In the genomic region with DNA sequence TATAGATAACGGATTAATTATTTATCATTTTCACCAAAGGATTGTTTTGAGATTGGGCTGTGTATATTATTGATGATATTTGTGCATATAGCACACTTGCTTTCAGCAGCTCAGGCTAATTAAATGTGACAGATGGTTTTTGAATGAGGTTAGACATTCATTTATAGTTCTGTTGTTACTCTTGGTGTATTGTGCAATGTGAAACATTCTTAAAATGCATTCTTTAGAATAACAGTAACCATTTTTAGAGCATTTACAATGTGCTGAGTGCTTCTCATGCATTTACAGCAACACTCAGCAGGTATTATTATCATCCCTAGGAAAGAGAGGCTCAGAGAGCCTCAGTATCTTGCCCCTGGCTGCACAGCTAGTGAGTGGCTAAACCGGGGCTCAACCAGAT, we compare ENCODE assay signal across 20 cellular contexts. TPM values are rescaled to one million over a fixed set of nuclear protein-coding genes. Genes with fewer than 3 reads are reported as not detected.
DNase-seq lines count a peak whose midpoint lies in the region; ATAC-seq and TF ChIP-seq lines count a peak whose summit lies in the region.
"Had no signal": no experiment of that assay in that cellular context is flagged by ENCODE, and none has a peak within 500 bp of the region (broad histone marks: within the 10 kb centered on the region; RNA-seq: fewer than 3 reads in every experiment).

No MANE protein-coding gene starts in this region.

- peaks cover 36 to 56% (median 47%) of the 10 kb centered on the region in 4 donors for H3K4me1 Mint-ChIP-seq in CD4-positive, alpha-beta memory T cell
- H3K4me1 Mint-ChIP-seq in HFFc6 (ENCODE audit: low read depth), result peaks cover 52% of the 10 kb centered on the region
- H3K4me1 Mint-ChIP-seq in naive thymus-derived CD8-positive, alpha-beta T cell, result peaks cover 14 to 69% (median 46%) of the 10 kb centered on the region in 4 donors
- H3K4me1 Mint-ChIP-seq: endodermal cell had no signal

- CTCF ChIA-PET in CD4-positive, alpha-beta memory T cell (lab: Charles Lee; ENCODE audit: partially characterized antibody), result interaction anchor here (2.1 to 4.8 kb wide), 3 partner anchors 18 to 176 kb away, joined by 6 to 18 read pairs (median 9); a partner anchor contains a TSS

- no peak overlapping the region for H3K4me3 Mint-ChIP-seq in CD4-positive, alpha-beta memory T cell
- no peak overlapping the region; the same call in 1 of the 2 replicates for H3K4me3 Mint-ChIP-seq in HFFc6
- no peak overlapping the region for H3K4me3 Mint-ChIP-seq in naive thymus-derived CD8-positive, alpha-beta T cell
- H3K4me3 Mint-ChIP-seq: activated naive CD8-positive, alpha-beta T cell; endodermal cell; WTC11 had no signal

- H3K9me3 ChIP-seq in CD4-positive, alpha-beta memory T cell (ENCODE audit: control insufficient read depth in 1 of 2, low read length in 2 of 2), result no peaks in the 10 kb centered on the region
- H3K9me3 ChIP-seq: left lung, tibial nerve had no signal

- peaks cover 35 to 78% of the 10 kb centered on the region in 2 donors for H3K36me3 Mint-ChIP-seq in CD4-positive, alpha-beta memory T cell
- H3K36me3 Mint-ChIP-seq in HFFc6 (ENCODE audit: low read depth), result peaks cover 40% of the 10 kb centered on the region
- peaks cover 0 to 68% (median 13%) of the 10 kb centered on the region in 3 donors for H3K36me3 Mint-ChIP-seq in naive thymus-derived CD8-positive, alpha-beta T cell

- peaks cover 35% of the 10 kb centered on the region for H3K4me1 ChIP-seq in CD4-positive, alpha-beta memory T cell (ENCODE audit: insufficient read depth, low read length)
- H3K4me1 ChIP-seq: parathyroid adenoma had no signal

- H3K27ac ChIP-seq in CD4-positive, alpha-beta memory T cell (ENCODE audit: low read depth, low read length), result no peak overlapping the region
- H3K27ac ChIP-seq: C4-2B, KMS-11, parathyroid adenoma had no signal

- TF ChIP-seq CTCF in HFFc6 (IDR thresholded peaks at IDR 0.05) (no peak), cardiac fibroblast (IDR thresholded peaks at IDR 0.05; ENCODE audit: low read depth, low read length) (no peak)

- POLR2A ChIA-PET in CD4-positive, alpha-beta memory T cell (lab: Charles Lee; ENCODE audit: partially characterized antibody), result interaction anchor here (0.8 to 1.7 kb wide), 2 partner anchors 14 to 38 kb away, joined by 3 to 4 read pairs; a partner anchor contains a TSS
- POLR2A ChIA-PET in naive thymus-derived CD8-positive, alpha-beta T cell (lab: Charles Lee), result interaction anchor here (0.8 to 1.1 kb wide), 5 partner anchors 12 to 176 kb away, joined by 3 read pairs; no protein-coding TSS in a partner anchor

- no peak for DNase-seq in CD4-positive, alpha-beta memory T cell
- DNase-seq in HFFc6, result peak; percentile 59
- peak; percentile 12 to 18 for DNase-seq in cardiac fibroblast (ENCODE audit: low read depth in 2 of 2)
- no peak for DNase-seq in naive thymus-derived CD8-positive, alpha-beta T cell
- DNase-seq in effector CD4-positive, alpha-beta T cell, result no peak
- DNase-seq: activated CD8-positive, alpha-beta memory T cell treated with anti-CD3 and anti-CD28 coated beads, Interleukin-2, amount 50 U/mL, for 4 hours; caudate nucleus; endodermal cell; left lung; NCI-H1048; NCI-H774 had no signal

- peak overlapping the region in 6 of 7 donors; percentile 13 to 83 (median 42) for H3K27ac Mint-ChIP-seq in CD4-positive, alpha-beta memory T cell
- H3K27ac Mint-ChIP-seq in HFFc6, result peak overlapping the region; percentile 75
- peak overlapping the region in 6 of 10 donors; percentile 4 to 85 (median 38) for H3K27ac Mint-ChIP-seq in naive thymus-derived CD8-positive, alpha-beta T cell
- H3K27ac Mint-ChIP-seq: endodermal cell had no signal

- peaks cover 48% of the 10 kb centered on the region for H3K36me3 ChIP-seq in CD4-positive, alpha-beta memory T cell (ENCODE audit: insufficient read depth, low read length)

- no peaks in the 10 kb centered on the region for H3K27me3 Mint-ChIP-seq in CD4-positive, alpha-beta memory T cell
- H3K27me3 Mint-ChIP-seq in HFFc6 (ENCODE audit: insufficient read depth), result no peaks in the 10 kb centered on the region; the same call in 1 of the 2 replicates
- H3K27me3 Mint-ChIP-seq in naive thymus-derived CD8-positive, alpha-beta T cell, result no peaks in the 10 kb centered on the region
- H3K27me3 Mint-ChIP-seq: activated naive CD8-positive, alpha-beta T cell had no signal

- H3K27me3 ChIP-seq in CD4-positive, alpha-beta memory T cell (ENCODE audit: insufficient read depth, low read length), result no peaks in the 10 kb centered on the region
- H3K27me3 ChIP-seq: left lung, tibial nerve had no signal

- no peak overlapping the region for H3K4me3 ChIP-seq in CD4-positive, alpha-beta memory T cell (ENCODE audit: low read length in 2 of 2)
- H3K4me3 ChIP-seq in cardiac fibroblast (replicated peaks in 1 of 2; ENCODE audit: low read depth in 2 of 2, low read length in 2 of 2), result no peak overlapping the region
- H3K4me3 ChIP-seq: left lung, smooth muscle cell, tibial nerve had no signal

- intact Hi-C loops in CD4-positive, alpha-beta memory T cell (cut with micrococcal nuclease), result no loop called here

- H3K9me3 Mint-ChIP-seq in CD4-positive, alpha-beta memory T cell, result no peaks in the 10 kb centered on the region
- no peaks in the 10 kb centered on the region for H3K9me3 Mint-ChIP-seq in HFFc6
- no peaks in the 10 kb centered on the region for H3K9me3 Mint-ChIP-seq in naive thymus-derived CD8-positive, alpha-beta T cell
- H3K9me3 Mint-ChIP-seq: endodermal cell, WTC11 had no signal

- no peak for ATAC-seq in naive thymus-derived CD8-positive, alpha-beta T cell
- no peak for ATAC-seq in GM18909 (IDR thresholded peaks at IDR 0.05; ENCODE audit: poor library complexity, unreplicated experiment)
- no peak for ATAC-seq in HG02938 (IDR thresholded peaks at IDR 0.05; ENCODE audit: unreplicated experiment)
- ATAC-seq: left lung, WTC11 had no signal

RNA-seq across cellular contexts. Expression of a gene that starts 23.8 kb away (rescaled TPM):
- total RNA-seq in CD4-positive, alpha-beta memory T cell, result 10 to 100 TPM; 22.1 to 23.2 TPM
- 10 to 100 TPM; 34.6 to 55.3 TPM for polyA plus RNA-seq in CD4-positive, alpha-beta memory T cell
- total RNA-seq in HFFc6 (2021; fragmentation: NEBNext Ultra II Directional; extraction: Animal tissue kit (Norgen Biotek cat#: 25700)), result 100 to 1,000 TPM in 4 of 6 experiments, 10 to 100 TPM in 2; 82.4 to 103 (median 101) TPM
- 10 to 100 TPM; 15.0 to 15.7 TPM for total RNA-seq in naive thymus-derived CD8-positive, alpha-beta T cell
- polyA plus RNA-seq in naive thymus-derived CD8-positive, alpha-beta T cell, result 10 to 100 TPM; 28.9 to 32.4 (median 30.9) TPM

RNA-seq across cellular contexts. Expression of a gene that starts 38.7 kb away (rescaled TPM):
- total RNA-seq in CD4-positive, alpha-beta memory T cell, result 10 to 100 TPM; 86.1 to 86.2 TPM
- 10 to 100 TPM; 41.4 to 84.7 TPM for polyA plus RNA-seq in CD4-positive, alpha-beta memory T cell
- total RNA-seq in HFFc6 (2021; fragmentation: NEBNext Ultra II Directional; extraction: Animal tissue kit (Norgen Biotek cat#: 25700)), result 10 to 100 TPM; 34.6 to 38.2 (median 36.0) TPM
- 10 to 100 TPM; 76.9 to 78.1 TPM for total RNA-seq in naive thymus-derived CD8-positive, alpha-beta T cell
- polyA plus RNA-seq in naive thymus-derived CD8-positive, alpha-beta T cell, result 10 to 100 TPM; 48.7 to 84.0 (median 68.4) TPM

Comparison
In these comparisons a context has a peak if more than half of its experiments do, and no peak if none do; other contexts are left out.
1. DNase-seq: peak in HFFc6 (single experiment) and cardiac fibroblast (2 of 2); none in CD4-positive, alpha-beta memory T cell (0 of 5), naive thymus-derived CD8-positive, alpha-beta T cell (0 of 10) and effector CD4-positive, alpha-beta T cell (single experiment).
2. Peak in every context shown above with its lines, with median percentiles within 50 percentile points of each other: H3K27ac Mint-ChIP-seq.